15 cellular contexts compared by ENCODE assay signal in the genomic region with DNA sequence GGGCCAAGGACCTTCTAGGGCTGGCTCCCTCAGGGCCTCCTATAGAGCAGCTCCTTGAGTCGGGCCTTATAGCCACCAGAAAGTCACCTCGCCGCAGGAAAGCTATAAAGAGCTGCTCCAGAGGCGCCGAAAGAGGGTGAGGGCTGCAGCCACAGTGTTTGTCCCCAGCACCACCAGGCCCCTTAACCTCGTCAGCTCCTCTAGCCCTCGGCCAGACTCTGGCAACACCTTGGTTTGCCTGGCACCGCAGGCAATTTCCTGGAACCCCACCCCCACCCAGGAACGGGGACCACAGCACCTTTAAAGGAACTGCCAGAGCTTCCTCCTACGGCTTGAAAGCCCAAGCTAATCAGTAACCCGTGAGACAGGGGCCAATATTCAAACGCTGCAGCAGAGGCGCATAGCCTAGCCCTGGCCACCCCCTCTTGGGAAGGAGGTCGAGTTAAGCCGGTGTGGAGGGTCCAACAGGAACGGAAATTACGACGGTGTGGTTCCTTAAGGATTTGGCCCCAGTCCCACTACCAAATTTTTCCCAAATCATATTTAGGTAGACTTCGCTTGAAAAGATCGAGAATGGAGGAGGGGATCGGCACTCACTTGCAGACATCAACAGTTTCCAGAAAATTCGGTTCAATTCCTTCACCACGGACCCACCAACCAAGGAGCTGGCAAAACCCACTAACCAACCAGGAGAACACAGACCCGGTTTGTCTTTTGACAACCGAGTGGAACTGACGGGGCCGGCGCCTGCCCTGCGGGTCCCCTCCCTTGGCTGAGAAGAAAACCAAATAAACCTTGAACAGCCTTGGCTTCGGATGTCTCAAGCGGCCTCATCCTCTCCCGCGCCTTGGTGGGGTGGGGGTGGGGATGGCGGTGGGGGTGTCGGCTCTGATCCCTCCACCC. TPM values are rescaled to one million over a fixed set of nuclear protein-coding genes. Genes with fewer than 3 reads are reported as not detected.
DNase-seq lines count a peak whose midpoint lies in the region; ATAC-seq and TF ChIP-seq lines count a peak whose summit lies in the region.
"Had no signal": no experiment of that assay in that cellular context is flagged by ENCODE, and none has a peak within 500 bp of the region (broad histone marks: within the 10 kb centered on the region; RNA-seq: fewer than 3 reads in every experiment).

No MANE protein-coding gene starts in this region.

- H3K36me3 ChIP-seq in suprapubic skin, result no peaks in the 10 kb centered on the region
- no peaks in the 10 kb centered on the region for H3K36me3 ChIP-seq in OCI-LY7 (ENCODE audit: insufficient read depth, low read length)
- H3K36me3 ChIP-seq: right lobe of liver, tibial nerve had no signal

- H2AFZ ChIP-seq in OCI-LY7 (ENCODE audit: low read length), result no peak overlapping the region

- H3K27ac Mint-ChIP-seq in activated CD8-positive, alpha-beta T cell treated with anti-CD3 and anti-CD28 coated beads, Interleukin-2, amount 10 ng/mL, durations not matched to agents 7 days and 5 days, result no peak overlapping the region
- no peak overlapping the region for H3K27ac Mint-ChIP-seq in activated CD8-positive, alpha-beta T cell treated with anti-CD3 and anti-CD28 coated beads for 36 hours
- H3K27ac Mint-ChIP-seq in T-helper 17 cell, result no peak overlapping the region
- no peak overlapping the region for H3K27ac Mint-ChIP-seq in T-helper 2 cell treated with Interferon-gamma antibody and Interleukin-4, amounts not matched to agents 5 μg/mL and 100 μg/mL, for 36 hours
- H3K27ac Mint-ChIP-seq: activated T-cell treated with anti-CD3 and anti-CD28 coated beads, Interleukin-2, amount 50 U/mL, for 72 hours; WTC11 had no signal

- CTCF ChIA-PET in activated CD8-positive, alpha-beta T cell treated with anti-CD3 and anti-CD28 coated beads, Interleukin-2, amount 10 ng/mL, durations not matched to agents 7 days and 5 days (lab: Charles Lee), result interaction anchor here (0.7 to 2.3 kb wide), 13 partner anchors 8 to 584 kb away, joined by 3 to 8 read pairs (median 4); no protein-coding TSS in a partner anchor
- CTCF ChIA-PET in activated CD8-positive, alpha-beta T cell treated with anti-CD3 and anti-CD28 coated beads for 36 hours (lab: Charles Lee), result interaction anchor here (0.7 to 1.5 kb wide), 12 partner anchors 35 to 652 kb away, joined by 3 to 4 read pairs (median 3); no protein-coding TSS in a partner anchor
- CTCF ChIA-PET in OCI-LY7 (lab: Charles Lee; ENCODE audit: unreplicated experiment), result interaction anchor here (0.6 kb wide), 1 partner anchor 400 kb away, joined by 3 read pairs; no protein-coding TSS in a partner anchor

- peak overlapping the region; percentile 34 for H3K4me3 Mint-ChIP-seq in activated CD8-positive, alpha-beta T cell treated with anti-CD3 and anti-CD28 coated beads, Interleukin-2, amount 10 ng/mL, durations not matched to agents 7 days and 5 days
- H3K4me3 Mint-ChIP-seq in activated CD8-positive, alpha-beta T cell treated with anti-CD3 and anti-CD28 coated beads for 36 hours, result no peak overlapping the region
- peak overlapping the region; percentile 69 for H3K4me3 Mint-ChIP-seq in T-helper 17 cell
- H3K4me3 Mint-ChIP-seq in T-helper 2 cell treated with Interferon-gamma antibody and Interleukin-4, amounts not matched to agents 5 μg/mL and 100 μg/mL, for 36 hours, result no peak overlapping the region
- H3K4me3 Mint-ChIP-seq: WTC11 had no signal

- H3K27me3 Mint-ChIP-seq in activated CD8-positive, alpha-beta T cell treated with anti-CD3 and anti-CD28 coated beads, Interleukin-2, amount 10 ng/mL, durations not matched to agents 7 days and 5 days (ENCODE audit: low read depth), result peaks cover 84% of the 10 kb centered on the region
- H3K27me3 Mint-ChIP-seq in activated CD8-positive, alpha-beta T cell treated with anti-CD3 and anti-CD28 coated beads for 36 hours, result peaks cover 85% of the 10 kb centered on the region
- H3K27me3 Mint-ChIP-seq in T-helper 17 cell, result peaks cover 97% of the 10 kb centered on the region
- H3K27me3 Mint-ChIP-seq in T-helper 2 cell treated with Interferon-gamma antibody and Interleukin-4, amounts not matched to agents 5 μg/mL and 100 μg/mL, for 36 hours (ENCODE audit: low read depth), result peaks cover 91% of the 10 kb centered on the region

- no peak overlapping the region for H3K4me2 ChIP-seq in OCI-LY7 (ENCODE audit: low read length)

- no peak for TF ChIP-seq EP300 in suprapubic skin (IDR thresholded peaks at IDR 0.05)

- H3K9me3 Mint-ChIP-seq in activated CD8-positive, alpha-beta T cell treated with anti-CD3 and anti-CD28 coated beads, Interleukin-2, amount 10 ng/mL, durations not matched to agents 7 days and 5 days (ENCODE audit: insufficient read depth), result no peaks in the 10 kb centered on the region
- no peaks in the 10 kb centered on the region for H3K9me3 Mint-ChIP-seq in activated CD8-positive, alpha-beta T cell treated with anti-CD3 and anti-CD28 coated beads for 36 hours
- H3K9me3 Mint-ChIP-seq in T-helper 2 cell treated with Interferon-gamma antibody and Interleukin-4, amounts not matched to agents 5 μg/mL and 100 μg/mL, for 36 hours, result no peaks in the 10 kb centered on the region
- H3K9me3 Mint-ChIP-seq: activated T-cell treated with anti-CD3 and anti-CD28 coated beads, Interleukin-2, amount 50 U/mL, for 72 hours; WTC11 had no signal

- peaks cover 52% of the 10 kb centered on the region for H3K4me1 Mint-ChIP-seq in activated CD8-positive, alpha-beta T cell treated with anti-CD3 and anti-CD28 coated beads, Interleukin-2, amount 10 ng/mL, durations not matched to agents 7 days and 5 days (ENCODE audit: low read depth)
- H3K4me1 Mint-ChIP-seq in activated CD8-positive, alpha-beta T cell treated with anti-CD3 and anti-CD28 coated beads for 36 hours (ENCODE audit: low read depth), result peaks cover 29% of the 10 kb centered on the region
- peaks cover 28% of the 10 kb centered on the region for H3K4me1 Mint-ChIP-seq in T-helper 17 cell
- H3K4me1 Mint-ChIP-seq in T-helper 2 cell treated with Interferon-gamma antibody and Interleukin-4, amounts not matched to agents 5 μg/mL and 100 μg/mL, for 36 hours (ENCODE audit: low read depth), result peaks cover 28% of the 10 kb centered on the region

- no peak for DNase-seq in activated CD8-positive, alpha-beta T cell treated with anti-CD3 and anti-CD28 coated beads, Interleukin-2, amount 10 ng/mL, durations not matched to agents 7 days and 5 days
- no peak for DNase-seq in activated CD8-positive, alpha-beta T cell treated with anti-CD3 and anti-CD28 coated beads for 36 hours
- DNase-seq in T-helper 17 cell (no peak), kidney tubule cell (ENCODE audit: low spot score) (peak; percentile 91), suprapubic skin (ENCODE audit: low spot score in 2 of 2) (no peak), OCI-LY7 (ENCODE audit: low spot score) (no peak)
- DNase-seq in T-helper 2 cell treated with Interferon-gamma antibody and Interleukin-4, amounts not matched to agents 5 μg/mL and 100 μg/mL, for 36 hours (ENCODE audit: low spot score), result no peak
- DNase-seq: DND-41, hippocampal formation had no signal

- H3K4me3 ChIP-seq in suprapubic skin (peak overlapping the region; percentile 54), OCI-LY7 (ENCODE audit: low read depth, low read length, poor library complexity, severe bottlenecking) (no peak overlapping the region)
- H3K4me3 ChIP-seq: right lobe of liver had no signal

- H3K36me3 Mint-ChIP-seq in activated CD8-positive, alpha-beta T cell treated with anti-CD3 and anti-CD28 coated beads, Interleukin-2, amount 10 ng/mL, durations not matched to agents 7 days and 5 days (ENCODE audit: low read depth), result no peaks in the 10 kb centered on the region
- no peaks in the 10 kb centered on the region for H3K36me3 Mint-ChIP-seq in activated CD8-positive, alpha-beta T cell treated with anti-CD3 and anti-CD28 coated beads for 36 hours (ENCODE audit: low read depth)
- peaks cover 9% of the 10 kb centered on the region for H3K36me3 Mint-ChIP-seq in T-helper 17 cell (ENCODE audit: low read depth)
- no peaks in the 10 kb centered on the region for H3K36me3 Mint-ChIP-seq in T-helper 2 cell treated with Interferon-gamma antibody and Interleukin-4, amounts not matched to agents 5 μg/mL and 100 μg/mL, for 36 hours (ENCODE audit: low read depth)

- peaks cover 83% of the 10 kb centered on the region for H3K27me3 ChIP-seq in suprapubic skin

- no peaks in the 10 kb centered on the region for H3K79me2 ChIP-seq in OCI-LY7 (ENCODE audit: insufficient read depth, low read depth, low read length)

- no peak for ATAC-seq in activated CD8-positive, alpha-beta T cell treated with anti-CD3 and anti-CD28 coated beads, Interleukin-2, amount 10 ng/mL, durations not matched to agents 7 days and 5 days
- ATAC-seq in activated CD8-positive, alpha-beta T cell treated with anti-CD3 and anti-CD28 coated beads for 36 hours, result no peak
- ATAC-seq in T-helper 17 cell, result no peak
- no peak for ATAC-seq in HG03097 (IDR thresholded peaks at IDR 0.05; ENCODE audit: low FRiP score, unreplicated experiment)

- BruUV-seq in OCI-LY7 (replicated peaks; lab: Mats Ljungman, UMichigan), result no TSS peak

- H3K9me2 ChIP-seq in OCI-LY7 (ENCODE audit: insufficient read depth, low read length), result no peaks in the 10 kb centered on the region

- H4K20me1 ChIP-seq in OCI-LY7 (ENCODE audit: insufficient read depth, low read length), result no peaks in the 10 kb centered on the region

- no peak for TF ChIP-seq POLR2A in suprapubic skin (IDR thresholded peaks at IDR 0.05)

- no peaks in the 10 kb centered on the region for H3K9me3 ChIP-seq in T-helper 17 cell (ENCODE audit: control insufficient read depth, low read length, poor library complexity, severe bottlenecking)
- H3K9me3 ChIP-seq in suprapubic skin, result no peaks in the 10 kb centered on the region
- no peaks in the 10 kb centered on the region for H3K9me3 ChIP-seq in OCI-LY7 (ENCODE audit: low read length)
- H3K9me3 ChIP-seq: right lobe of liver had no signal

- POLR2A ChIA-PET in activated CD8-positive, alpha-beta T cell treated with anti-CD3 and anti-CD28 coated beads, Interleukin-2, amount 10 ng/mL, durations not matched to agents 7 days and 5 days (lab: Charles Lee), result interaction anchor here (0.5 kb wide), 1 partner anchor 374 kb away, joined by 3 read pairs; no protein-coding TSS in a partner anchor
- POLR2A ChIA-PET in activated CD8-positive, alpha-beta T cell treated with anti-CD3 and anti-CD28 coated beads for 36 hours (lab: Charles Lee), result interaction anchor here (0.6 to 1.3 kb wide), 3 partner anchors 11 to 119 kb away, joined by 3 to 4 read pairs (median 3); no protein-coding TSS in a partner anchor
- POLR2A ChIA-PET in OCI-LY7 (lab: Charles Lee), result no interaction called here

- H3K27ac ChIP-seq in suprapubic skin (no peak overlapping the region), OCI-LY7 (ENCODE audit: low read depth, low read length, poor library complexity, severe bottlenecking) (no peak overlapping the region)
- H3K27ac ChIP-seq: epithelial cell of prostate, right lobe of liver had no signal

- H3K4me1 ChIP-seq in suprapubic skin (peaks cover 56% of the 10 kb centered on the region), OCI-LY7 (ENCODE audit: insufficient read depth, low read length, poor library complexity, severe bottlenecking) (peaks cover 6% of the 10 kb centered on the region)

- intact Hi-C loops in activated CD8-positive, alpha-beta T cell treated with anti-CD3 and anti-CD28 coated beads for 36 hours (cut with micrococcal nuclease), result no loop called here
- intact Hi-C loops in OCI-LY7 (cut with micrococcal nuclease; ENCODE audit: unreplicated experiment), result no loop called here

- 24% methylated on average over 26 of the region's 35 CpGs for WGBS in suprapubic skin

- TF ChIP-seq CTCF in activated CD8-positive, alpha-beta T cell treated with anti-CD3 and anti-CD28 coated beads for 36 hours (IDR thresholded peaks at IDR 0.05), result no peak
- no peak for TF ChIP-seq CTCF in suprapubic skin (IDR thresholded peaks at IDR 0.05)
- TF ChIP-seq CTCF in OCI-LY7 (conservative IDR thresholded peaks at IDR 0.05; ENCODE audit: low read length), result no peak

RNA-seq across cellular contexts. Expression of gene HOXB6, which starts 3.0 kb away (rescaled TPM):
- total RNA-seq in activated CD8-positive, alpha-beta T cell treated with anti-CD3 and anti-CD28 coated beads, Interleukin-2, amount 10 ng/mL, durations not matched to agents 7 days and 5 days, result not detected
- not detected for total RNA-seq in activated CD8-positive, alpha-beta T cell treated with anti-CD3 and anti-CD28 coated beads for 36 hours
- total RNA-seq in T-helper 17 cell, result not detected
- 1 to 10 TPM in 2 of 4 donors, under 1 TPM in 1, not detected in 1; 0.39 to 4.5 (median 1.3) TPM for total RNA-seq in suprapubic skin
- 0.41 TPM in 1 of 2 replicates, not detected in the other for total RNA-seq in OCI-LY7 (2014; rRNA removed; shearing (Covaris generic))
- not detected in 2 replicates for total RNA-seq in OCI-LY7 (2022)
- total RNA-seq: WTC11 had no signal

RNA-seq across cellular contexts. Expression of gene HOXB5, which starts 8.2 kb away (rescaled TPM):
- not detected for total RNA-seq in activated CD8-positive, alpha-beta T cell treated with anti-CD3 and anti-CD28 coated beads, Interleukin-2, amount 10 ng/mL, durations not matched to agents 7 days and 5 days
- total RNA-seq in activated CD8-positive, alpha-beta T cell treated with anti-CD3 and anti-CD28 coated beads for 36 hours, result not detected
- total RNA-seq in T-helper 17 cell (not detected), suprapubic skin (under 1 TPM in 2 of 4 donors, not detected in 2; 0.72 to 0.80 TPM), OCI-LY7 (2022) (not detected in 2 replicates)
- total RNA-seq in OCI-LY7 (2014; rRNA removed; shearing (Covaris generic)), result not detected in 2 replicates
- total RNA-seq: activated T-cell treated with anti-CD3 and anti-CD28 coated beads, Interleukin-2, amount 50 U/mL, for 72 hours; WTC11 had no signal

RNA-seq across cellular contexts. Expression of gene HOXB7, which starts 9.0 kb away (rescaled TPM):
- under 1 TPM; 0.87 to 0.91 TPM for total RNA-seq in activated CD8-positive, alpha-beta T cell treated with anti-CD3 and anti-CD28 coated beads, Interleukin-2, amount 10 ng/mL, durations not matched to agents 7 days and 5 days
- total RNA-seq in activated CD8-positive, alpha-beta T cell treated with anti-CD3 and anti-CD28 coated beads for 36 hours, result 1 to 10 TPM in 1 of 2 experiments, under 1 TPM in 1; 0.50 to 1.0 TPM
- total RNA-seq in T-helper 17 cell (under 1 TPM in 1 of 2 donors, not detected in 1; 0.82 TPM), suprapubic skin (1 to 10 TPM in 3 of 4 donors, under 1 TPM in 1; 0.95 to 3.6 (median 2.4) TPM), OCI-LY7 (2022) (16.3 and 17.0 TPM in 2 replicates)
- 6.3 and 9.2 TPM in 2 replicates for total RNA-seq in OCI-LY7 (2014; rRNA removed; shearing (Covaris generic))
- total RNA-seq: WTC11 had no signal

RNA-seq across cellular contexts. Expression of gene HOXB3, which starts 11.7 kb away (rescaled TPM):
- total RNA-seq in activated CD8-positive, alpha-beta T cell treated with anti-CD3 and anti-CD28 coated beads, Interleukin-2, amount 10 ng/mL, durations not matched to agents 7 days and 5 days, result 10 to 100 TPM in 1 of 2 experiments, 1 to 10 TPM in 1; 8.2 to 10.3 TPM
- 1 to 10 TPM; 1.4 to 2.0 TPM for total RNA-seq in activated CD8-positive, alpha-beta T cell treated with anti-CD3 and anti-CD28 coated beads for 36 hours
- 1 to 10 TPM; 1.7 to 4.6 TPM for total RNA-seq in T-helper 17 cell
- total RNA-seq in suprapubic skin, result 10 to 100 TPM in 1 of 4 donors, 1 to 10 TPM in 3; 2.3 to 20.8 (median 3.9) TPM
- total RNA-seq in OCI-LY7 (2014; rRNA removed; shearing (Covaris generic)), result 7.7 and 14.0 TPM in 2 replicates
- total RNA-seq in OCI-LY7 (2022), result 13.0 and 14.6 TPM in 2 replicates

RNA-seq across cellular contexts. Expression of gene HOXB8, which starts 13.3 kb away (rescaled TPM):
- total RNA-seq in activated CD8-positive, alpha-beta T cell treated with anti-CD3 and anti-CD28 coated beads, Interleukin-2, amount 10 ng/mL, durations not matched to agents 7 days and 5 days, result not detected
- total RNA-seq in activated CD8-positive, alpha-beta T cell treated with anti-CD3 and anti-CD28 coated beads for 36 hours, result not detected
- total RNA-seq in T-helper 17 cell (not detected), suprapubic skin (not detected), OCI-LY7 (2022) (not detected in 2 replicates)
- not detected in 2 replicates for total RNA-seq in OCI-LY7 (2014; rRNA removed; shearing (Covaris generic))
- total RNA-seq: activated T-cell treated with anti-CD3 and anti-CD28 coated beads, Interleukin-2, amount 50 U/mL, for 72 hours; right lobe of liver; WTC11 had no signal

Comparison
In these comparisons a context has a peak if more than half of its experiments do, and no peak if none do; other contexts are left out.
1. H3K4me3 Mint-ChIP-seq: peak in activated CD8-positive, alpha-beta T cell treated with anti-CD3 and anti-CD28 coated beads, Interleukin-2, amount 10 ng/mL, durations not matched to agents 7 days and 5 days (single experiment) and T-helper 17 cell (single experiment); none in activated CD8-positive, alpha-beta T cell treated with anti-CD3 and anti-CD28 coated beads for 36 hours (single experiment) and T-helper 2 cell treated with Interferon-gamma antibody and Interleukin-4, amounts not matched to agents 5 μg/mL and 100 μg/mL, for 36 hours (single experiment).